In the genomic region with DNA sequence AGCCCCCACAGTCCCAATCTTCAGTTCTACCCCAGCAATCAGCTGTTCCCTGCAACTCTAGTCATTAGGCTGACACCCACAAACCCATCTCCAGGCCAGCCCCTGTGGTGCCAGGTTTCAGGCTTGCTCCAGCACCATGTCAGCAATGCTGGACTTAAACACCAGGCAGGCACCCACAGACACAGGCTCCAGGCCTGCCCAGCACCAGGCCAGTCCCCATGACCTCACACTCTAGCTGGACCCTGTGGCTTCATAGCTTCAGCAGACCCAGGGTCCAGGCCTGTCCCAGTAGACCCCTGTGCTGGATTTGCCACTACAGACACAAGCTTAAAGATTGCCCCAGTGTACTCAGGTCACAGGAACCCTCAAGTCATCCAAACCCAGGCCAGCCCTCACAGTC, we compare ENCODE assay signal across 34 cellular contexts. TPM values are rescaled to one million over a fixed set of nuclear protein-coding genes. Genes with fewer than 3 reads are reported as not detected.
"Had no signal": no experiment of that assay in that cellular context is flagged by ENCODE, and none has a peak within 500 bp of the region (broad histone marks: within the 10 kb centered on the region; RNA-seq: fewer than 3 reads in every experiment).

No MANE protein-coding gene starts in this region.

- H3K4me1 ChIP-seq: body of pancreas, foreskin keratinocyte, gastrocnemius medialis had no signal

- DNase-seq: activated B cell treated with CpG ODN at 0.5 μM for 24 hours; activated CD4-positive, alpha-beta T cell treated with anti-CD3 and anti-CD28 coated beads for 48 hours; activated CD4-positive, alpha-beta T cell treated with anti-CD3 and anti-CD28 coated beads, Interleukin-2, amount 50 U/mL, for 1 hour; activated CD4-positive, alpha-beta T cell treated with anti-CD3 and anti-CD28 coated beads, Interleukin-2, amount 50 U/mL, for 48 hours; activated CD8-positive, alpha-beta memory T cell treated with anti-CD3 and anti-CD28 coated beads for 24 hours; activated CD8-positive, alpha-beta T cell treated with anti-CD3 and anti-CD28 coated beads for 36 hours; activated effector memory CD4-positive, alpha-beta T cell treated with Interleukin-2 at 50 U/mL for 16 hours; activated gamma-delta T cell treated with Interleukin-2 at 50 U/mL for 16 hours; activated naive CD4-positive, alpha-beta T cell treated with anti-CD3 and anti-CD28 coated beads, Interleukin-2, amount 50 U/mL, for 16 hours; activated naive CD4-positive, alpha-beta T cell treated with Interleukin-2 at 50 U/mL for 16 hours; activated T-cell treated with anti-CD3 and anti-CD28 coated beads, Interleukin-2, amount 50 U/mL, for 4 hours; amniotic stem cell; anterior cingulate cortex; body of pancreas; caudate nucleus; cortex of kidney; dermis blood vessel endothelial cell; effector CD4-positive, alpha-beta T cell; effector memory CD8-positive, alpha-beta T cell; foreskin keratinocyte; gastrocnemius medialis; glutamatergic neuron; SW 1271; T-cell; T1000; WERI-Rb-1 had no signal

- H3K27me3 ChIP-seq: body of pancreas, foreskin keratinocyte had no signal

- H3K27ac ChIP-seq: body of pancreas, epithelial cell of prostate, foreskin keratinocyte, gastrocnemius medialis, WERI-Rb-1 had no signal

- H3K4me1 Mint-ChIP-seq: activated B cell treated with CpG ODN at 0.5 μM for 24 hours; activated T-helper 17 cell treated with anti-CD3 and anti-CD28 coated beads, Interleukin-2, amount 50 U/mL, for 72 hours; T-cell had no signal

- H3K4me3 Mint-ChIP-seq: activated B cell treated with CpG ODN at 0.5 μM for 24 hours; activated CD8-positive, alpha-beta T cell treated with anti-CD3 and anti-CD28 coated beads for 36 hours; activated naive CD8-positive, alpha-beta T cell; activated T-cell treated with anti-CD3 and anti-CD28 coated beads, Interleukin-2, amount 50 U/mL, for 4 hours; activated T-helper 17 cell treated with anti-CD3 and anti-CD28 coated beads, Interleukin-2, amount 50 U/mL, for 72 hours; effector memory CD8-positive, alpha-beta T cell; T-cell; T-helper 1 cell treated with Interleukin-12 subunit alpha and Interleukin-12 subunit beta and Interleukin-4 antibody, amounts not matched to agents 30 μg/mL and 1 μg/mL, for 36 hours had no signal

- H3K36me3 ChIP-seq: gastrocnemius medialis, WERI-Rb-1 had no signal

- ATAC-seq: activated CD4-positive, CD25-positive, alpha-beta regulatory T cell treated with anti-CD3 and anti-CD28 coated beads, Interleukin-2, amount 50 U/mL, for 24 hours; activated CD8-positive, alpha-beta T cell treated with anti-CD3 and anti-CD28 coated beads for 36 hours; activated T-cell treated with anti-CD3 and anti-CD28 coated beads, Interleukin-2, amount 50 U/mL, for 4 hours; activated T-helper 17 cell treated with anti-CD3 and anti-CD28 coated beads, Interleukin-2, amount 50 U/mL, for 72 hours; body of pancreas; effector memory CD8-positive, alpha-beta T cell; esophagus mucosa; foreskin keratinocyte; gastrocnemius medialis; T-cell had no signal

- H3K27ac Mint-ChIP-seq: activated B cell treated with CpG ODN at 0.5 μM for 24 hours; activated CD8-positive, alpha-beta T cell treated with anti-CD3 and anti-CD28 coated beads for 36 hours; activated naive CD8-positive, alpha-beta T cell; activated T-helper 17 cell treated with anti-CD3 and anti-CD28 coated beads, Interleukin-2, amount 50 U/mL, for 72 hours; effector memory CD8-positive, alpha-beta T cell; T-cell; T-helper 1 cell treated with Interleukin-12 subunit alpha and Interleukin-12 subunit beta and Interleukin-4 antibody, amounts not matched to agents 30 μg/mL and 1 μg/mL, for 36 hours had no signal

- H3K27me3 Mint-ChIP-seq: activated B cell treated with CpG ODN at 0.5 μM for 24 hours; activated CD8-positive, alpha-beta T cell treated with anti-CD3 and anti-CD28 coated beads for 36 hours; activated naive CD8-positive, alpha-beta T cell; activated T-helper 17 cell treated with anti-CD3 and anti-CD28 coated beads, Interleukin-2, amount 50 U/mL, for 72 hours; effector memory CD8-positive, alpha-beta T cell had no signal

- H3K36me3 Mint-ChIP-seq: activated naive CD8-positive, alpha-beta T cell; T-cell had no signal

- H3K4me3 ChIP-seq: body of pancreas, gastrocnemius medialis had no signal

- H3K9me3 ChIP-seq: body of pancreas, gastrocnemius medialis had no signal

- H3K9me3 Mint-ChIP-seq: activated CD8-positive, alpha-beta T cell treated with anti-CD3 and anti-CD28 coated beads for 36 hours; activated T-helper 17 cell treated with anti-CD3 and anti-CD28 coated beads, Interleukin-2, amount 50 U/mL, for 72 hours; effector memory CD8-positive, alpha-beta T cell; T-helper 1 cell treated with Interleukin-12 subunit alpha and Interleukin-12 subunit beta and Interleukin-4 antibody, amounts not matched to agents 30 μg/mL and 1 μg/mL, for 36 hours had no signal

RNA-seq across cellular contexts. Expression of a gene that starts 10.8 kb away (rescaled TPM):
- total RNA-seq: activated B cell treated with CpG ODN at 0.5 μM for 24 hours; activated CD8-positive, alpha-beta T cell treated with anti-CD3 and anti-CD28 coated beads for 36 hours; chondrocyte; foreskin keratinocyte; T-helper 2 cell treated with Interferon-gamma antibody and Interleukin-4, amounts not matched to agents 100 ng/mL and 5 ng/mL, for 36 hours had no signal
- polyA plus RNA-seq: foreskin keratinocyte had no signal
